13 cellular contexts compared by ENCODE assay signal in genomic region chr6:89050155-89050554, GRCh38. TPM values are rescaled to one million over a fixed set of nuclear protein-coding genes. Genes with fewer than 3 reads are reported as not detected.
DNase-seq lines count a peak whose midpoint lies in the region; ATAC-seq and TF ChIP-seq lines count a peak whose summit lies in the region.
"Had no signal": no experiment of that assay in that cellular context is flagged by ENCODE, and none has a peak within 500 bp of the region (broad histone marks: within the 10 kb centered on the region; RNA-seq: fewer than 3 reads in every experiment).

No MANE protein-coding gene starts in this region.

- WGBS in liver: 29% methylated on average over 3 of the region's 3 CpGs

- CTCF ChIA-PET in PC-3 (lab: Charles Lee): no interaction called here
- CTCF ChIA-PET in T-cell (lab: Charles Lee): interaction anchor here in 1 of 2 donors (0.6 to 1.1 kb wide), 2 partner anchors 12 to 73 kb away, joined by 4 read pairs; no protein-coding TSS in a partner anchor

- H3K4me3 Mint-ChIP-seq in T-cell: no peak overlapping the region
- H3K4me3 Mint-ChIP-seq: activated CD4-positive, alpha-beta T cell treated with anti-CD3 and anti-CD28 coated beads for 36 hours; CD4-positive, alpha-beta T cell had no signal

- no peak overlapping the region for H3K4me3 ChIP-seq in epithelial cell of esophagus (ENCODE audit: low read length)
- no peak overlapping the region for H3K4me3 ChIP-seq in liver (ENCODE audit: low read depth in 1 of 3, low read length in 3 of 3)
- H3K4me3 ChIP-seq in subcutaneous abdominal adipose tissue (ENCODE audit: low read depth in 1 of 5, low read length in 5 of 5): no peak overlapping the region
- no peak overlapping the region for H3K4me3 ChIP-seq in PC-3 (ENCODE audit: low read length)
- H3K4me3 ChIP-seq in H7 (ENCODE audit: insufficient read depth, low read depth, low read length): no peak overlapping the region

- BruUV-seq in PC-3 (replicated peaks; lab: Mats Ljungman, UMichigan): no TSS peak

- peak overlapping the region in 1 of 2 donors; percentile 34 for H3K27ac Mint-ChIP-seq in T-cell
- H3K27ac Mint-ChIP-seq: activated CD4-positive, alpha-beta T cell treated with anti-CD3 and anti-CD28 coated beads for 36 hours; CD4-positive, alpha-beta T cell had no signal

- H3K36me3 ChIP-seq in liver (ENCODE audit: control insufficient read depth in 4 of 4, insufficient read depth in 3 of 4, low read depth in 1 of 4, low read length in 3 of 4): no peaks in the 10 kb centered on the region
- H3K36me3 ChIP-seq in subcutaneous abdominal adipose tissue (ENCODE audit: control insufficient read depth in 5 of 5, insufficient read depth in 5 of 5, low read length in 5 of 5): no peaks in the 10 kb centered on the region
- H3K36me3 ChIP-seq in PC-3 (ENCODE audit: low read depth, low read length): no peaks in the 10 kb centered on the region
- no peaks in the 10 kb centered on the region for H3K36me3 ChIP-seq in H7 (replicated peaks; ENCODE audit: control insufficient read depth, insufficient read depth, low read length)

- no peak for ATAC-seq in PC-3
- ATAC-seq in T-cell (replicated peaks in 1 of 4): no peak

- H3K4me1 ChIP-seq in liver (ENCODE audit: control insufficient read depth in 4 of 4, insufficient read depth in 4 of 4, low read length in 3 of 4) (peaks cover 4 to 13% (median 7%) of the 10 kb centered on the region in 4 donors), subcutaneous abdominal adipose tissue (ENCODE audit: control insufficient read depth in 5 of 5, insufficient read depth in 5 of 5, low read length in 5 of 5) (peaks cover 12 to 26% (median 16%) of the 10 kb centered on the region in 5 donors), PC-3 (ENCODE audit: insufficient read depth, low read length) (peaks cover 25% of the 10 kb centered on the region)

- H3K27ac ChIP-seq in liver (ENCODE audit: low read depth in 1 of 2, low read length in 2 of 2) (peak overlapping the region; percentile 56 to 73), subcutaneous abdominal adipose tissue (ENCODE audit: low read depth, low read length) (peak overlapping the region; percentile 39), PC-3 (ENCODE audit: low read length) (no peak overlapping the region)
- H3K27ac ChIP-seq: foreskin keratinocyte had no signal

- no peaks in the 10 kb centered on the region for H3K27me3 Mint-ChIP-seq in T-cell
- H3K27me3 Mint-ChIP-seq: activated CD4-positive, alpha-beta T cell treated with anti-CD3 and anti-CD28 coated beads for 36 hours; CD4-positive, alpha-beta T cell had no signal

- H3K4me2 ChIP-seq in PC-3 (ENCODE audit: low read length): no peak overlapping the region

- no peaks in the 10 kb centered on the region for H3K9me3 Mint-ChIP-seq in T-cell
- H3K9me3 Mint-ChIP-seq: CD4-positive, alpha-beta T cell had no signal

- intact Hi-C loops in PC-3 (cut with micrococcal nuclease): no loop called here

- TF ChIP-seq CTCF in epithelial cell of esophagus (IDR thresholded peaks at IDR 0.05; ENCODE audit: insufficient read depth, low read depth, low read length, missing control alignments): no peak
- TF ChIP-seq CTCF in liver (IDR thresholded peaks at IDR 0.05; ENCODE audit: low read depth, low read length, missing input control): no peak
- no peak for TF ChIP-seq CTCF in PC-3 (conservative IDR thresholded peaks at IDR 0.05; ENCODE audit: low read depth, low read length)

- H3K27me3 ChIP-seq in liver (ENCODE audit: control insufficient read depth in 4 of 4, insufficient read depth in 4 of 4, low read length in 3 of 4) (no peaks in the 10 kb centered on the region), subcutaneous abdominal adipose tissue (ENCODE audit: control insufficient read depth in 5 of 5, insufficient read depth in 4 of 5, low read length in 5 of 5) (no peaks in the 10 kb centered on the region), PC-3 (ENCODE audit: low read length) (no peaks in the 10 kb centered on the region), H7 (ENCODE audit: control insufficient read depth, insufficient read depth, low read length) (peaks cover 22% of the 10 kb centered on the region)
- H3K27me3 ChIP-seq: foreskin keratinocyte had no signal

- peak; percentile 60 to 65 for TF ChIP-seq RAD21 in liver (IDR thresholded peaks at IDR 0.05)

- peaks cover 8 to 18% (median 17%) of the 10 kb centered on the region in 3 donors for H3K4me1 Mint-ChIP-seq in T-cell

- H3K9me3 ChIP-seq in liver (ENCODE audit: control insufficient read depth in 4 of 4, low read length in 3 of 4) (no peaks in the 10 kb centered on the region), subcutaneous abdominal adipose tissue (ENCODE audit: control insufficient read depth in 5 of 5, low read length in 5 of 5) (no peaks in the 10 kb centered on the region), PC-3 (ENCODE audit: low read length) (no peaks in the 10 kb centered on the region)

- no peaks in the 10 kb centered on the region for H3F3A ChIP-seq in PC-3 (ENCODE audit: low read length, unreplicated experiment)

- no peaks in the 10 kb centered on the region for H4K20me1 ChIP-seq in PC-3 (ENCODE audit: low read length)

- H3K9ac ChIP-seq in liver (ENCODE audit: low read depth in 1 of 2, low read length in 2 of 2): no peak overlapping the region
- H3K9ac ChIP-seq in subcutaneous abdominal adipose tissue (ENCODE audit: low read length in 5 of 5): no peak overlapping the region
- no peak overlapping the region for H3K9ac ChIP-seq in PC-3 (ENCODE audit: low read length)

- H3K79me2 ChIP-seq in PC-3 (ENCODE audit: low read length): no peaks in the 10 kb centered on the region

- DNase-seq in LHCN-M2 (ENCODE audit: low read depth) (peak; percentile 74), epithelial cell of esophagus (ENCODE audit: low read depth) (peak; percentile 75), PC-3 (no peak), T-cell (no peak), H7 (no peak)
- no peak for DNase-seq in NK-92 treated with Interleukin-12 subunit alpha and Interleukin-12 subunit beta, amount 100 ng/mL, for 24 hours (lab: John Stamatoyannopoulos, UW)
- DNase-seq: activated CD4-positive, alpha-beta T cell treated with anti-CD3 and anti-CD28 coated beads for 36 hours; activated effector memory CD4-positive, alpha-beta T cell treated with anti-CD3 and anti-CD28 coated beads, Interleukin-2, amount 50 U/mL, for 16 hours; CD4-positive, alpha-beta T cell; cerebellar nuclear complex; foreskin keratinocyte had no signal

- H2AFZ ChIP-seq in PC-3 (ENCODE audit: low read length): no peak overlapping the region

- H3K36me3 Mint-ChIP-seq in T-cell: no peaks in the 10 kb centered on the region

- POLR2A ChIA-PET in PC-3 (lab: Charles Lee; ENCODE audit: unreplicated experiment) (no interaction called here), T-cell (lab: Charles Lee) (interaction anchor here in 1 of 2 donors (0.7 kb wide), 1 partner anchor 484 kb away, joined by 3 read pairs; no protein-coding TSS in a partner anchor)

- H3K9me2 ChIP-seq in PC-3 (replicated peaks; ENCODE audit: low read length): no peaks in the 10 kb centered on the region

TF ChIP-seq in liver, 16 proteins besides CTCF, POLR2A, EP300 and RAD21 (continues in another document):
- peak; percentile 43 for TF ChIP-seq FOXA2 (IDR thresholded peaks at IDR 0.05)
- peak; percentile 68 for TF ChIP-seq TAF1 (conservative IDR thresholded peaks at IDR 0.05)
- TF ChIP-seq, protein P1, sequence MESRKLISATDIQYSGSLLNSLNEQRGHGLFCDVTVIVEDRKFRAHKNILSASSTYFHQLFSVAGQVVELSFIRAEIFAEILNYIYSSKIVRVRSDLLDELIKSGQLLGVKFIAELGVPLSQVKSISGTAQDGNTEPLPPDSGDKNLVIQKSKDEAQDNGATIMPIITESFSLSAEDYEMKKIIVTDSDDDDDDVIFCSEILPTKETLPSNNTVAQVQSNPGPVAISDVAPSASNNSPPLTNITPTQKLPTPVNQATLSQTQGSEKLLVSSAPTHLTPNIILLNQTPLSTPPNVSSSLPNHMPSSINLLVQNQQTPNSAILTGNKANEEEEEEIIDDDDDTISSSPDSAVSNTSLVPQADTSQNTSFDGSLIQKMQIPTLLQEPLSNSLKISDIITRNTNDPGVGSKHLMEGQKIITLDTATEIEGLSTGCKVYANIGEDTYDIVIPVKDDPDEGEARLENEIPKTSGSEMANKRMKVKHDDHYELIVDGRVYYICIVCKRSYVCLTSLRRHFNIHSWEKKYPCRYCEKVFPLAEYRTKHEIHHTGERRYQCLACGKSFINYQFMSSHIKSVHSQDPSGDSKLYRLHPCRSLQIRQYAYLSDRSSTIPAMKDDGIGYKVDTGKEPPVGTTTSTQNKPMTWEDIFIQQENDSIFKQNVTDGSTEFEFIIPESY (IDR thresholded peaks at IDR 0.05): peak; percentile 91
- TF ChIP-seq, protein P2, sequence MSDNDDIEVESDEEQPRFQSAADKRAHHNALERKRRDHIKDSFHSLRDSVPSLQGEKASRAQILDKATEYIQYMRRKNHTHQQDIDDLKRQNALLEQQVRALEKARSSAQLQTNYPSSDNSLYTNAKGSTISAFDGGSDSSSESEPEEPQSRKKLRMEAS (IDR thresholded peaks at IDR 0.05): peak; percentile 83
- peak; percentile 72 for TF ChIP-seq REST (IDR thresholded peaks at IDR 0.05)

RNA-seq across cellular contexts. Expression of gene PNRC1, which starts 30.4 kb away (rescaled TPM):
- 28.7 and 35.6 TPM in 2 replicates for total RNA-seq in LHCN-M2 (2014; rRNA removed)
- 23.4 TPM for polyA plus RNA-seq in LHCN-M2 (2012)
- total RNA-seq in liver: 10 to 100 TPM; 40.9 to 71.4 TPM
- polyA plus RNA-seq in liver: 10 to 100 TPM; 27.4 to 66.4 TPM
- 9.3 and 12.7 TPM in 2 replicates for total RNA-seq in PC-3 (2014; rRNA removed)
- 100 to 1,000 TPM; 421 to 792 (median 481) TPM for total RNA-seq in T-cell
- 12.7 and 21.5 TPM in 2 replicates for total RNA-seq in H7 (2014; rRNA removed; shearing (Covaris generic))

Comparison
In these comparisons a context has a peak if more than half of its experiments do, and no peak if none do; other contexts are left out.
1. DNase-seq: peak in LHCN-M2 (single experiment) and epithelial cell of esophagus (single experiment); none in PC-3 (single experiment), T-cell (0 of 34), H7 (single experiment) and NK-92 treated with Interleukin-12 subunit alpha and Interleukin-12 subunit beta, amount 100 ng/mL, for 24 hours (single experiment).
2. RNA of gene PNRC1, which starts 30.4 kb away (total RNA-seq): 421 to 792 TPM in T-cell; 40.9 to 71.4 TPM in liver, 28.7 to 35.6 TPM in LHCN-M2, 12.7 to 21.5 TPM in H7 and 9.3 to 12.7 TPM in PC-3; every median in the first group is over 4 times any median in the second.